ENCODE assay signal across 9 cellular contexts in genomic region chr3:184345678-184346144, GRCh38. TPM values are rescaled to one million over a fixed set of nuclear protein-coding genes. Genes with fewer than 3 reads are reported as not detected.
DNase-seq lines count a peak whose midpoint lies in the region; ATAC-seq and TF ChIP-seq lines count a peak whose summit lies in the region.
"Had no signal": no experiment of that assay in that cellular context is flagged by ENCODE, and none has a peak within 500 bp of the region (broad histone marks: within the 10 kb centered on the region; RNA-seq: fewer than 3 reads in every experiment).

No MANE protein-coding gene starts in this region.

- no peak overlapping the region for H3K4me3 ChIP-seq in heart left ventricle

- CTCF ChIA-PET in activated CD8-positive, alpha-beta T cell treated with anti-CD3 and anti-CD28 coated beads, Interleukin-2, amount 10 ng/mL, durations not matched to agents 7 days and 5 days (lab: Charles Lee) = interaction anchor here (1.1 kb wide), 1 partner anchor 9 kb away, joined by 4 read pairs; the partner anchor contains the start of gene FAM131A

- TF ChIP-seq POLR2A in heart left ventricle (IDR thresholded peaks at IDR 0.05) = no peak

- H3K36me3 ChIP-seq in heart left ventricle = peaks cover 0 to 48% (median 44%) of the 10 kb centered on the region in 9 donors

- peaks cover 0 to 15% (median 8%) of the 10 kb centered on the region in 12 donors for H3K4me1 ChIP-seq in heart left ventricle

- POLR2A ChIA-PET in activated CD8-positive, alpha-beta T cell treated with anti-CD3 and anti-CD28 coated beads, Interleukin-2, amount 10 ng/mL, durations not matched to agents 7 days and 5 days (lab: Charles Lee) = no interaction called here

- H3K27me3 Mint-ChIP-seq in activated CD8-positive, alpha-beta T cell treated with anti-CD3 and anti-CD28 coated beads, Interleukin-2, amount 10 ng/mL, durations not matched to agents 7 days and 5 days (ENCODE audit: low read depth) = no peaks in the 10 kb centered on the region
- H3K27me3 Mint-ChIP-seq: naive B cell had no signal

- H3K27me3 ChIP-seq in heart left ventricle = no peaks in the 10 kb centered on the region

- H3K36me3 Mint-ChIP-seq in activated CD8-positive, alpha-beta T cell treated with anti-CD3 and anti-CD28 coated beads, Interleukin-2, amount 10 ng/mL, durations not matched to agents 7 days and 5 days (ENCODE audit: low read depth) = no peaks in the 10 kb centered on the region

- peak overlapping the region in 4 of 12 donors; percentile 43 to 55 (median 50) for H3K27ac ChIP-seq in heart left ventricle

- peak; percentile 14 to 58 (median 34) for TF ChIP-seq CTCF in heart left ventricle (IDR thresholded peaks at IDR 0.05)

- DNase-seq in Ammon's horn (ENCODE audit: low spot score) = peak; percentile 95
- DNase-seq in NCI-H2196 (lab: John Stamatoyannopoulos, UW; ENCODE audit: unreplicated experiment) = peak; percentile 95
- DNase-seq in activated CD8-positive, alpha-beta T cell treated with anti-CD3 and anti-CD28 coated beads, Interleukin-2, amount 10 ng/mL, durations not matched to agents 7 days and 5 days = peak; percentile 32
- DNase-seq in heart left ventricle = peak in 4 of 5 donors; percentile 61 to 81 (median 70)
- peak; percentile 93 for DNase-seq in renal cortical epithelial cell (ENCODE audit: low read depth)
- no peak for DNase-seq in central memory CD4-positive, alpha-beta T cell
- DNase-seq: naive B cell had no signal

- H3K4me1 Mint-ChIP-seq in activated CD8-positive, alpha-beta T cell treated with anti-CD3 and anti-CD28 coated beads, Interleukin-2, amount 10 ng/mL, durations not matched to agents 7 days and 5 days (ENCODE audit: low read depth) = peaks cover 8% of the 10 kb centered on the region

- no peak overlapping the region for H3K4me3 Mint-ChIP-seq in activated CD8-positive, alpha-beta T cell treated with anti-CD3 and anti-CD28 coated beads, Interleukin-2, amount 10 ng/mL, durations not matched to agents 7 days and 5 days
- H3K4me3 Mint-ChIP-seq: naive B cell had no signal

- H3K9me3 ChIP-seq in heart left ventricle = no peaks in the 10 kb centered on the region

- no peaks in the 10 kb centered on the region for H3K9me3 Mint-ChIP-seq in activated CD8-positive, alpha-beta T cell treated with anti-CD3 and anti-CD28 coated beads, Interleukin-2, amount 10 ng/mL, durations not matched to agents 7 days and 5 days (ENCODE audit: insufficient read depth)
- H3K9me3 Mint-ChIP-seq: naive B cell had no signal

- peak; percentile 80 for ATAC-seq in GM21786 (IDR thresholded peaks at IDR 0.05; ENCODE audit: unreplicated experiment)
- peak; percentile 46 for ATAC-seq in activated CD8-positive, alpha-beta T cell treated with anti-CD3 and anti-CD28 coated beads, Interleukin-2, amount 10 ng/mL, durations not matched to agents 7 days and 5 days
- peak; percentile 70 to 87 (median 78) for ATAC-seq in heart left ventricle
- no peak for ATAC-seq in GM19452 (IDR thresholded peaks at IDR 0.05; ENCODE audit: unreplicated experiment)

- intact Hi-C loops in heart left ventricle (cut with DNase I) = loop anchor here in 1 of 10 donors (5.0 kb wide), 1 partner anchor 43 kb away; no protein-coding TSS in a partner anchor

- 29 to 41% (median 37%) methylated on average over 7 to 8 of the region's 8 CpGs for WGBS in heart left ventricle, 4 donors

- no peak overlapping the region for H3K27ac Mint-ChIP-seq in activated CD8-positive, alpha-beta T cell treated with anti-CD3 and anti-CD28 coated beads, Interleukin-2, amount 10 ng/mL, durations not matched to agents 7 days and 5 days

RNA-seq across cellular contexts. Expression of gene FAM131A, which starts 8.3 kb away (rescaled TPM):
- 1 to 10 TPM; 3.1 to 3.2 TPM for total RNA-seq in activated CD8-positive, alpha-beta T cell treated with anti-CD3 and anti-CD28 coated beads, Interleukin-2, amount 10 ng/mL, durations not matched to agents 7 days and 5 days
- total RNA-seq in heart left ventricle (10 to 100 TPM; 21.9 to 53.2 (median 30.9) TPM), renal cortical epithelial cell (16.8 and 24.2 TPM in 2 replicates)
- polyA plus RNA-seq in heart left ventricle = 10 to 100 TPM; 24.1 to 36.9 TPM

RNA-seq across cellular contexts. Expression of gene CLCN2, which starts 15.7 kb away (rescaled TPM):
- 1 to 10 TPM; 4.7 to 4.8 TPM for total RNA-seq in activated CD8-positive, alpha-beta T cell treated with anti-CD3 and anti-CD28 coated beads, Interleukin-2, amount 10 ng/mL, durations not matched to agents 7 days and 5 days
- total RNA-seq in heart left ventricle (1 to 10 TPM; 1.3 to 3.6 (median 2.0) TPM), renal cortical epithelial cell (1.7 and 3.5 TPM in 2 replicates)
- 1 to 10 TPM; 1.2 to 2.7 TPM for polyA plus RNA-seq in heart left ventricle

RNA-seq across cellular contexts. Expression of gene POLR2H, which starts 15.8 kb away (rescaled TPM):
- total RNA-seq in activated CD8-positive, alpha-beta T cell treated with anti-CD3 and anti-CD28 coated beads, Interleukin-2, amount 10 ng/mL, durations not matched to agents 7 days and 5 days = 100 to 1,000 TPM; 101 to 103 TPM
- total RNA-seq in heart left ventricle = 10 to 100 TPM; 15.2 to 40.3 (median 22.1) TPM
- polyA plus RNA-seq in heart left ventricle = 10 to 100 TPM; 37.9 to 51.4 TPM
- total RNA-seq in renal cortical epithelial cell = 97.3 and 161 TPM in 2 replicates

RNA-seq across cellular contexts. Expression of gene EIF4G1, which starts 31.3 kb away (rescaled TPM):
- total RNA-seq in activated CD8-positive, alpha-beta T cell treated with anti-CD3 and anti-CD28 coated beads, Interleukin-2, amount 10 ng/mL, durations not matched to agents 7 days and 5 days = 100 to 1,000 TPM; 339 to 348 TPM
- 100 to 1,000 TPM; 211 to 406 (median 229) TPM for total RNA-seq in heart left ventricle
- polyA plus RNA-seq in heart left ventricle = 100 to 1,000 TPM; 178 to 407 TPM
- total RNA-seq in renal cortical epithelial cell = 195 and 527 TPM in 2 replicates

RNA-seq across cellular contexts. Expression of gene THPO, which starts 32.3 kb away (rescaled TPM):
- not detected for total RNA-seq in activated CD8-positive, alpha-beta T cell treated with anti-CD3 and anti-CD28 coated beads, Interleukin-2, amount 10 ng/mL, durations not matched to agents 7 days and 5 days
- total RNA-seq in heart left ventricle (under 1 TPM in 4 of 9 donors, not detected in 5; 0.12 to 0.68 (median 0.29) TPM), renal cortical epithelial cell (0.35 and 0.69 TPM in 2 replicates)
- under 1 TPM; 0.19 to 0.36 TPM for polyA plus RNA-seq in heart left ventricle
